In the genomic region with DNA sequence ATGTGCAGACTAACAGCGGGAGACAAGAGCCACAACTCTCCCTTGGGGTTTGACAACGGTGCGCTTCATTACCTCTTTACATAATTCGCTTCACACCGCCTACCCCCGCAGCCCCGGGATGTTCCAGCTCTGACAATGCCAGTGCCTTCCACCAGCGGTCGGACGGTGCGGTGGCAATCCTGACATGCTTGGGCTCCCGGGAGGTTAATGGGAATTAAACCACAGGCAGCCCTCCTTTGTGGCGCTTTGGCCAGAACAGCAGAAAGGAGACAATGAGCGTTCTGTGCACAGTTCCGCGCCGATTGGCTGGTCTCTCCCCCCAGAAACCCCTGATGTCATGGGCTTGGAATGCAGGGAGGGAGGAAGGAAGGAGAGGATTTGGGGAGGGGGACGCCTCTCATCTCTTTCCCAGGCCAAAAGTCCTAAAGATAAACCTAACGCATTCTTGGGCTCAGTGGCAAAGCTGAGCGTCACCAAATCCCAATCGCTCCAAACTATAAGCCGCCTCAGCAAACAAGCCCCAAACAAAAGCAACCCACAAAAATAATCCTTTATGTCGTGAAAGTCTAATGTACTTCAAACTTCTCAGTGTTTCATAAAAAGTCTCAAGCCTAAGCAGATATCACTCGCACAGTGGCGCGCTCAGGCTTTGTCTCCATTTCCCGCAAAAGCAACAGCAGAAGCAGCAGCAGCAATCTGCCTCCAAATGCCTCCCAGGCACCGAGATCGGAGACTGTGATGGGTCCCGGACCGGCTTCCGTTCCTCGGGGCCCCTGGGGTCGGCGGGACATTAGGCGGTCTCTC, we compare ENCODE assay signal across 8 cellular contexts. TPM values are rescaled to one million over a fixed set of nuclear protein-coding genes. Genes with fewer than 3 reads are reported as not detected.
DNase-seq lines count a peak whose midpoint lies in the region; ATAC-seq and TF ChIP-seq lines count a peak whose summit lies in the region.

No MANE protein-coding gene starts in this region.

- peaks cover 43 to 70% (median 52%) of the 10 kb centered on the region in 4 donors for H3K4me1 ChIP-seq in upper lobe of left lung

- H3K27me3 ChIP-seq in upper lobe of left lung: peaks cover 0 to 10% (median 0%) of the 10 kb centered on the region in 4 donors

- TF ChIP-seq CTCF in natural killer cell (IDR thresholded peaks at IDR 0.05): no peak
- TF ChIP-seq CTCF in upper lobe of left lung (IDR thresholded peaks at IDR 0.05): peak in 1 of 6 experiments; percentile 20

- peaks cover 10% of the 10 kb centered on the region for H3K27me3 Mint-ChIP-seq in activated naive CD8-positive, alpha-beta T cell
- H3K27me3 Mint-ChIP-seq in natural killer cell (ENCODE audit: low read depth in 2 of 2): peaks cover 55 to 59% of the 10 kb centered on the region in 2 donors

- H3K4me3 Mint-ChIP-seq in activated naive CD8-positive, alpha-beta T cell: peak overlapping the region; percentile 93
- H3K4me3 Mint-ChIP-seq in natural killer cell: peak overlapping the region; percentile 79

- H3K36me3 ChIP-seq in upper lobe of left lung: no peaks in the 10 kb centered on the region

- intact Hi-C loops in natural killer cell (cut with micrococcal nuclease): no loop called here

- no peak for TF ChIP-seq EP300 in upper lobe of left lung (IDR thresholded peaks at IDR 0.05)

- peaks cover 22% of the 10 kb centered on the region for H3K4me1 Mint-ChIP-seq in activated naive CD8-positive, alpha-beta T cell (ENCODE audit: low read depth)
- peaks cover 21 to 23% of the 10 kb centered on the region in 2 donors for H3K4me1 Mint-ChIP-seq in natural killer cell

- H3K27ac Mint-ChIP-seq in activated naive CD8-positive, alpha-beta T cell: no peak overlapping the region
- H3K27ac Mint-ChIP-seq in natural killer cell: peak overlapping the region in 1 of 2 donors; percentile 33

- no peaks in the 10 kb centered on the region for H3K36me3 Mint-ChIP-seq in activated naive CD8-positive, alpha-beta T cell
- H3K36me3 Mint-ChIP-seq in natural killer cell: no peaks in the 10 kb centered on the region

- peak; percentile 97 for DNase-seq in EH (ENCODE audit: low read depth)
- DNase-seq in HCEC 1CT: peak; percentile 71
- DNase-seq in NCI-H2171 treated with DMSO at 0.1 percent for 48 hours (lab: John Stamatoyannopoulos, UW): peak; percentile 74
- DNase-seq in germinal center (ENCODE audit: low spot score): peak; percentile 47
- no peak for DNase-seq in natural killer cell
- DNase-seq in upper lobe of left lung: peak; percentile 22 to 77

- peak overlapping the region; percentile 70 to 79 (median 73) for H3K4me3 ChIP-seq in upper lobe of left lung

- no peak for ATAC-seq in natural killer cell
- peak; percentile 46 to 54 for ATAC-seq in upper lobe of left lung (ENCODE audit: low FRiP score in 2 of 2)
- no peak for ATAC-seq in HG03520 (IDR thresholded peaks at IDR 0.05; ENCODE audit: unreplicated experiment)

- 4% methylated on average over 15 to 34 of the region's 36 CpGs for WGBS in upper lobe of left lung, 2 donors

- no peaks in the 10 kb centered on the region for H3K9me3 Mint-ChIP-seq in activated naive CD8-positive, alpha-beta T cell (ENCODE audit: low read depth)
- no peaks in the 10 kb centered on the region for H3K9me3 Mint-ChIP-seq in natural killer cell

- no peaks in the 10 kb centered on the region for H3K9me3 ChIP-seq in upper lobe of left lung

- TF ChIP-seq POLR2A in upper lobe of left lung (IDR thresholded peaks at IDR 0.05): peak in 3 of 4 donors; percentile 21 to 64 (median 45)

- H3K27ac ChIP-seq in upper lobe of left lung: peak overlapping the region; percentile 96 to 100 (median 99)

RNA-seq across cellular contexts. Expression of a gene that starts 1.1 kb away (rescaled TPM):
- total RNA-seq in natural killer cell (1 to 10 TPM in 1 of 3 donors, under 1 TPM in 2; 0.55 to 1.7 (median 0.96) TPM), upper lobe of left lung (100 to 1,000 TPM in 5 of 6 donors, 10 to 100 TPM in 1; 60.8 to 209 (median 166) TPM)

Comparison
In these comparisons a context has a peak if more than half of its experiments do, and no peak if none do; other contexts are left out.
1. ATAC-seq: peak in upper lobe of left lung (2 of 2); none in natural killer cell (0 of 3) and HG03520 (single experiment).
2. RNA of a gene that starts 1.1 kb away (total RNA-seq): 60.8 to 209 TPM in upper lobe of left lung; 0.55 to 1.7 TPM in natural killer cell; every median in the first group is over 10 times any median in the second.